Comparison of ENCODE assay signal across 1 cellular context in genomic region chr13:26253787-26254582, GRCh38.
TF ChIP-seq lines count a peak whose summit lies in the region.

CDK8 (plus strand) TSS chr13:26254129; CDS start chr13:26254642, 513 bp downstream.

TF ChIP-seq in GM12878, 131 proteins besides CTCF, POLR2A, EP300 and RAD21 (continued from another document and continues in another):
- TF ChIP-seq, protein P1, sequence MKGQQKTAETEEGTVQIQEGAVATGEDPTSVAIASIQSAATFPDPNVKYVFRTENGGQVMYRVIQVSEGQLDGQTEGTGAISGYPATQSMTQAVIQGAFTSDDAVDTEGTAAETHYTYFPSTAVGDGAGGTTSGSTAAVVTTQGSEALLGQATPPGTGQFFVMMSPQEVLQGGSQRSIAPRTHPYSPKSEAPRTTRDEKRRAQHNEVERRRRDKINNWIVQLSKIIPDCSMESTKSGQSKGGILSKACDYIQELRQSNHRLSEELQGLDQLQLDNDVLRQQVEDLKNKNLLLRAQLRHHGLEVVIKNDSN (IDR thresholded peaks at IDR 0.05; ENCODE audit: borderline replicate concordance, extremely low read length, insufficient read depth, low read depth, low read length), result peak; percentile 46
- TF ChIP-seq FOXM1 (IDR thresholded peaks at IDR 0.05; ENCODE audit: low read depth, low read length) (no peak), EED (IDR thresholded peaks at IDR 0.05; ENCODE audit: low read depth) (no peak), CREM (IDR thresholded peaks at IDR 0.05; ENCODE audit: low read depth) (peak; percentile 95), JUND (IDR thresholded peaks at IDR 0.05; ENCODE audit: low read depth, low read length) (0 out of 2 replicates have a peak, but pooled peaks have one; percentile 6), NR2F1 (conservative IDR thresholded peaks at IDR 0.05) (no peak; the same call in 1 of the 2 replicates), EZH2 (IDR thresholded peaks at IDR 0.05; ENCODE audit: borderline replicate concordance, control insufficient read depth, low read depth, low read length) (no peak), ZBTB11 (CRISPR knock-in tag; IDR thresholded peaks at IDR 0.05) (no peak), ESRRA (IDR thresholded peaks at IDR 0.05; ENCODE audit: low read length) (no peak), HDAC2 (IDR thresholded peaks at IDR 0.05) (no peak), CREB1 (IDR thresholded peaks at IDR 0.05; ENCODE audit: low read depth) (peak; percentile 90), ZNF217 (IDR thresholded peaks at IDR 0.05) (no peak), ZNF207 (IDR thresholded peaks at IDR 0.05; ENCODE audit: borderline replicate concordance) (0 out of 2 replicates have a peak, but pooled peaks have one; percentile 83), E2F4 (IDR thresholded peaks at IDR 0.05; ENCODE audit: low read depth, low read length) (no peak), BHLHE40 (IDR thresholded peaks at IDR 0.05; ENCODE audit: borderline replicate concordance in 1 of 2, low read depth in 2 of 2, low read length in 1 of 2) (peak; percentile 16 to 27; a peak in 1 of 4 replicates), NFIC (IDR thresholded peaks at IDR 0.05; ENCODE audit: low read depth, low read length) (peak; percentile 43; the same call in 1 of the 2 replicates), SIN3A (IDR thresholded peaks at IDR 0.05; ENCODE audit: low read depth, low read length) (no peak; the same call in 1 of the 2 replicates), ZNF384 (IDR thresholded peaks at IDR 0.05; ENCODE audit: borderline replicate concordance, low read depth, low read length) (no peak), CEBPB (IDR thresholded peaks at IDR 0.05; ENCODE audit: borderline replicate concordance in 1 of 2, low read depth in 2 of 2, low read length in 2 of 2) (no peak), BCL11A (IDR thresholded peaks at IDR 0.05; ENCODE audit: low read depth, low read length) (no peak), MXI1 (IDR thresholded peaks at IDR 0.05; ENCODE audit: low read depth, low read length) (peak; percentile 66), CHD1 (IDR thresholded peaks at IDR 0.05; ENCODE audit: low read depth, low read length) (no peak), ZNF592 (IDR thresholded peaks at IDR 0.05) (no peak), RAD51 (IDR thresholded peaks at IDR 0.05) (no peak), SIX5 (IDR thresholded peaks at IDR 0.05; ENCODE audit: low read depth, low read length, severe bottlenecking) (peak; percentile 95), ZNF622 (IDR thresholded peaks at IDR 0.05) (no peak), ETV6 (conservative IDR thresholded peaks at IDR 0.05 in 1 of 2, IDR thresholded peaks at IDR 0.05 in 1 of 2; ENCODE audit: borderline replicate concordance in 1 of 2, low read depth in 1 of 2) (no peak), ASH2L (IDR thresholded peaks at IDR 0.05; ENCODE audit: borderline replicate concordance, low read depth) (no peak), CBX3 (IDR thresholded peaks at IDR 0.05; ENCODE audit: borderline replicate concordance, low read depth) (no peak), ATF2 (IDR thresholded peaks at IDR 0.05; ENCODE audit: low read length) (no peak), MTA3 (IDR thresholded peaks at IDR 0.05; ENCODE audit: borderline replicate concordance, low read length) (no peak), CUX1 (IDR thresholded peaks at IDR 0.05; ENCODE audit: insufficient replicate concordance, low read depth, low read length) (no peak)
- TF ChIP-seq, protein P2, sequence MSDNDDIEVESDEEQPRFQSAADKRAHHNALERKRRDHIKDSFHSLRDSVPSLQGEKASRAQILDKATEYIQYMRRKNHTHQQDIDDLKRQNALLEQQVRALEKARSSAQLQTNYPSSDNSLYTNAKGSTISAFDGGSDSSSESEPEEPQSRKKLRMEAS (IDR thresholded peaks at IDR 0.05; ENCODE audit: low read depth, low read length), result no peak; the same call in 1 of the 2 replicates
- TF ChIP-seq, protein P3, sequence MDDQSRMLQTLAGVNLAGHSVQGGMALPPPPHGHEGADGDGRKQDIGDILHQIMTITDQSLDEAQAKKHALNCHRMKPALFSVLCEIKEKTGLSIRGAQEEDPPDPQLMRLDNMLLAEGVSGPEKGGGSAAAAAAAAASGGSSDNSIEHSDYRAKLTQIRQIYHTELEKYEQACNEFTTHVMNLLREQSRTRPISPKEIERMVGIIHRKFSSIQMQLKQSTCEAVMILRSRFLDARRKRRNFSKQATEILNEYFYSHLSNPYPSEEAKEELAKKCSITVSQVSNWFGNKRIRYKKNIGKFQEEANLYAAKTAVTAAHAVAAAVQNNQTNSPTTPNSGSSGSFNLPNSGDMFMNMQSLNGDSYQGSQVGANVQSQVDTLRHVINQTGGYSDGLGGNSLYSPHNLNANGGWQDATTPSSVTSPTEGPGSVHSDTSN (IDR thresholded peaks at IDR 0.05; ENCODE audit: insufficient replicate concordance, low read depth, low read length), result no peak
- TF ChIP-seq, protein P4, sequence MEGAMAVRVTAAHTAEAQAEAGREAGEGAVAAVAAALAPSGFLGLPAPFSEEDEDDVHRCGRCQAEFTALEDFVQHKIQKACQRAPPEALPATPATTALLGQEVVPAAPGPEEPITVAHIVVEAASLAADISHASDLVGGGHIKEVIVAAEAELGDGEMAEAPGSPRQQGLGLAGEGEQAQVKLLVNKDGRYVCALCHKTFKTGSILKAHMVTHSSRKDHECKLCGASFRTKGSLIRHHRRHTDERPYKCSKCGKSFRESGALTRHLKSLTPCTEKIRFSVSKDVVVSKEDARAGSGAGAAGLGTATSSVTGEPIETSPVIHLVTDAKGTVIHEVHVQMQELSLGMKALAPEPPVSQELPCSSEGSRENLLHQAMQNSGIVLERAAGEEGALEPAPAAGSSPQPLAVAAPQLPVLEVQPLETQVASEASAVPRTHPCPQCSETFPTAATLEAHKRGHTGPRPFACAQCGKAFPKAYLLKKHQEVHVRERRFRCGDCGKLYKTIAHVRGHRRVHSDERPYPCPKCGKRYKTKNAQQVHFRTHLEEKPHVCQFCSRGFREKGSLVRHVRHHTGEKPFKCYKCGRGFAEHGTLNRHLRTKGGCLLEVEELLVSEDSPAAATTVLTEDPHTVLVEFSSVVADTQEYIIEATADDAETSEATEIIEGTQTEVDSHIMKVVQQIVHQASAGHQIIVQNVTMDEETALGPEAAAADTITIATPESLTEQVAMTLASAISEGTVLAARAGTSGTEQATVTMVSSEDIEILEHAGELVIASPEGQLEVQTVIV (IDR thresholded peaks at IDR 0.05; ENCODE audit: borderline replicate concordance, partially characterized antibody), result peak; percentile 100
- TF ChIP-seq, protein P5, sequence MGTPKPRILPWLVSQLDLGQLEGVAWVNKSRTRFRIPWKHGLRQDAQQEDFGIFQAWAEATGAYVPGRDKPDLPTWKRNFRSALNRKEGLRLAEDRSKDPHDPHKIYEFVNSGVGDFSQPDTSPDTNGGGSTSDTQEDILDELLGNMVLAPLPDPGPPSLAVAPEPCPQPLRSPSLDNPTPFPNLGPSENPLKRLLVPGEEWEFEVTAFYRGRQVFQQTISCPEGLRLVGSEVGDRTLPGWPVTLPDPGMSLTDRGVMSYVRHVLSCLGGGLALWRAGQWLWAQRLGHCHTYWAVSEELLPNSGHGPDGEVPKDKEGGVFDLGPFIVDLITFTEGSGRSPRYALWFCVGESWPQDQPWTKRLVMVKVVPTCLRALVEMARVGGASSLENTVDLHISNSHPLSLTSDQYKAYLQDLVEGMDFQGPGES (IDR thresholded peaks at IDR 0.05), result peak; percentile 22; the same call in 1 of the 2 replicates
